In the genomic region with DNA sequence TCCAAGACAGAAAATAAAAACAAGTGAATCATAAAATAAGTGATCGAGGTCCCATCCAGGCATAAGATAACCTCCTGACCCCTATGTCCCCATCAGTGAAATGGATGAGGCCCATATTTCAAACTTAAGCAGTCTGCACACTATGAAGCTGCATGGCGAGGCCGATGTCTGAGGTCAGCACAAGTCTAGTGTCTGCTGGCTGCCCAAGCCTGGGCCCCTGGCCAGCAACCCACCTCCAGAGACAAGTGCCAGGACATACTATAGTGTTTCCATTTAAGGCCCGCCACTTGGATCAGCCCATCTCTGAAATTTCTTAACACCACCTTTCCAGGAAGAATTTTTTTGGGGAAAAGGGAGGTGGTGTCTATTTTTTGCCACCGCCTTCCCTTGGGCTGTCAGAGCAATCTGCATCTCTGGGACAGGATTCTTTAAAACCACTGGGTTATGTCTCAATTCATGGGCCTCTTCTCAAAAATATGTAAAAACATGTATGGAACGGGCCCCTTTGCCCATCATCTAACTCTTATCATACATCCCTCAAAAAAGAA, we compare ENCODE assay signal across 9 cellular contexts. TPM values are rescaled to one million over a fixed set of nuclear protein-coding genes. Genes with fewer than 3 reads are reported as not detected.
DNase-seq lines count a peak whose midpoint lies in the region; ATAC-seq and TF ChIP-seq lines count a peak whose summit lies in the region.
"Had no signal": no experiment of that assay in that cellular context is flagged by ENCODE, and none has a peak within 500 bp of the region (broad histone marks: within the 10 kb centered on the region; RNA-seq: fewer than 3 reads in every experiment).

No MANE protein-coding gene starts in this region.

- ATAC-seq in activated T-cell treated with anti-CD3 and anti-CD28 coated beads, Interleukin-2, amount 50 U/mL, for 72 hours (replicated peaks in 1 of 2), result no peak
- ATAC-seq in lung (ENCODE audit: insufficient read depth, low FRiP score) (no peak), upper lobe of right lung (no peak), HG03432 (IDR thresholded peaks at IDR 0.05; ENCODE audit: unreplicated experiment) (no peak), HG02885 (IDR thresholded peaks at IDR 0.05; ENCODE audit: poor library complexity, unreplicated experiment) (no peak), HG03565 (IDR thresholded peaks at IDR 0.05; ENCODE audit: unreplicated experiment) (no peak)

- WGBS in lung, 2 donors, result 68 to 94% methylated on average over 6 of the region's 6 CpGs

- H3K9me3 Mint-ChIP-seq in activated T-cell treated with anti-CD3 and anti-CD28 coated beads, Interleukin-2, amount 50 U/mL, for 72 hours, result no peaks in the 10 kb centered on the region

- TF ChIP-seq CTCF in coronary artery (IDR thresholded peaks at IDR 0.05) (no peak), lung (IDR thresholded peaks at IDR 0.05; ENCODE audit: control extremely low read depth, extremely low read depth) (no peak), upper lobe of right lung (IDR thresholded peaks at IDR 0.05) (no peak)

- H3K27me3 ChIP-seq in lung (ENCODE audit: control insufficient read depth, insufficient read depth) (no peaks in the 10 kb centered on the region), upper lobe of right lung (no peaks in the 10 kb centered on the region)

- no peak for DNase-seq in activated T-cell treated with anti-CD3 and anti-CD28 coated beads, Interleukin-2, amount 50 U/mL, for 72 hours
- no peak for DNase-seq in activated T-cell treated with anti-CD3 and anti-CD28 coated beads, Interleukin-2, amount 50 U/mL, for 1 hour
- no peak for DNase-seq in coronary artery (ENCODE audit: low spot score)
- DNase-seq in lung (ENCODE audit: low spot score), result peak; percentile 32
- DNase-seq in upper lobe of right lung, result no peak
- DNase-seq: stimulated activated CD4-positive, alpha-beta T cell treated with anti-CD3 and anti-CD28 coated beads, Interleukin-4, amount 100 ng/mL, for 24 hours had no signal

- peak overlapping the region; percentile 88 to 92 for H3K4me3 Mint-ChIP-seq in activated T-cell treated with anti-CD3 and anti-CD28 coated beads, Interleukin-2, amount 50 U/mL, for 72 hours

- peak overlapping the region; percentile 96 for H3K27ac Mint-ChIP-seq in activated T-cell treated with anti-CD3 and anti-CD28 coated beads, Interleukin-2, amount 50 U/mL, for 72 hours

- H3K27ac ChIP-seq in coronary artery (peak overlapping the region; percentile 96 to 99), lung (ENCODE audit: low read depth in 1 of 2, low read length in 1 of 2) (peak overlapping the region; percentile 32 to 94), upper lobe of right lung (peak overlapping the region; percentile 80)

- H3K4me1 Mint-ChIP-seq in activated T-cell treated with anti-CD3 and anti-CD28 coated beads, Interleukin-2, amount 50 U/mL, for 72 hours (ENCODE audit: low read depth), result peaks cover 79% of the 10 kb centered on the region

- H3K36me3 Mint-ChIP-seq in activated T-cell treated with anti-CD3 and anti-CD28 coated beads, Interleukin-2, amount 50 U/mL, for 72 hours (ENCODE audit: insufficient read depth in 2 of 2), result peaks cover 5 to 7% of the 10 kb centered on the region in 2 donors

- H3K4me1 ChIP-seq in lung (ENCODE audit: control insufficient read depth in 2 of 2, insufficient read depth in 2 of 2, low read length in 2 of 2), result peaks cover 3 to 22% of the 10 kb centered on the region in 2 donors
- peaks cover 24% of the 10 kb centered on the region for H3K4me1 ChIP-seq in upper lobe of right lung

- peak overlapping the region; percentile 96 for H3K4me3 ChIP-seq in coronary artery
- H3K4me3 ChIP-seq in lung, result no peak overlapping the region
- H3K4me3 ChIP-seq in upper lobe of right lung, result peak overlapping the region; percentile 77

- H3K36me3 ChIP-seq in lung (ENCODE audit: control insufficient read depth in 2 of 2, insufficient read depth in 2 of 2, low read length in 2 of 2), result no peaks in the 10 kb centered on the region
- no peaks in the 10 kb centered on the region for H3K36me3 ChIP-seq in upper lobe of right lung

- H3K9me3 ChIP-seq in lung (ENCODE audit: control insufficient read depth in 2 of 2, insufficient read depth in 1 of 2, low read length in 1 of 2) (no peaks in the 10 kb centered on the region), upper lobe of right lung (no peaks in the 10 kb centered on the region)

- no peaks in the 10 kb centered on the region for H3K27me3 Mint-ChIP-seq in activated T-cell treated with anti-CD3 and anti-CD28 coated beads, Interleukin-2, amount 50 U/mL, for 72 hours (ENCODE audit: low read depth)

- intact Hi-C loops in upper lobe of right lung (cut with DNase I), result loop anchor here (10.0 kb wide), 1 partner anchor 90 kb away; no protein-coding TSS in a partner anchor

RNA-seq across cellular contexts. Expression of a gene that starts 1.8 kb away (rescaled TPM):
- total RNA-seq in activated T-cell treated with anti-CD3 and anti-CD28 coated beads, Interleukin-2, amount 50 U/mL, for 72 hours, result 10 to 100 TPM; 28.3 to 29.7 TPM
- total RNA-seq in lung (10 to 100 TPM; 27.8 to 38.3 TPM), upper lobe of right lung (34.4 TPM)
- polyA plus RNA-seq in lung, result 10 to 100 TPM in 1 of 2 donors, 1 to 10 TPM in 1; 7.5 to 19.0 TPM
